In the genomic region with DNA sequence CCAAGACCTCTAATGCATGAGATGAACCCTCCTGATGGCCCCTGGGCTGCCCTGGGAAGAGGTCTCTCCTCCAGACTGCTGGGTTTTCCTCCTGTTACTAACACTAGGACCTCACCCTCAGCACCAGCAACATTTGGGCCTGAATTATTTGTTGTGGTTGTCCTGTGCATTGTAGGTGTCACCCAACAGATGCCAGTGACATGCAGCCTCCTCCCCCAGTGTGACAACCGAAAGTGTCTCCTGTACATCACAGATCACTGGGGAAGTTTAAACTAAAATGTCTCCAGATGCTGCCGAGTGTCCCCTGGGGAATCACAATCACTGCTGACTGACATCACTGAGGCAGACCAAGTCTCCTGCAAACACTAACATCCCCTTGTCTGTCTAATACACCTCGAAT, we compare ENCODE assay signal across 17 cellular contexts.
"Had no signal": no experiment of that assay in that cellular context is flagged by ENCODE, and none has a peak within 500 bp of the region (broad histone marks: within the 10 kb centered on the region; RNA-seq: fewer than 3 reads in every experiment).

No MANE protein-coding gene starts in this region.

- H3K9me3 Mint-ChIP-seq: activated CD4-positive, alpha-beta T cell treated with anti-CD3 and anti-CD28 coated beads, Interleukin-2, amount 10 ng/mL, durations not matched to agents 24 days and 14 days; activated CD8-positive, alpha-beta T cell treated with anti-CD3 and anti-CD28 coated beads for 36 hours; activated naive CD4-positive, alpha-beta T cell treated with anti-CD3 and anti-CD28 coated beads, Interleukin-2, amount 50 U/mL, for 24 hours; activated T-cell treated with anti-CD3 and anti-CD28 coated beads, Interleukin-2, amount 50 U/mL, for 4 hours; mesothelial cell of epicardium; neural crest cell had no signal

- H3K27ac ChIP-seq: epithelial cell of prostate, lower lobe of right lung, SK-N-MC, thoracic aorta, upper lobe of left lung had no signal

- H3K4me3 Mint-ChIP-seq: activated CD4-positive, alpha-beta T cell treated with anti-CD3 and anti-CD28 coated beads, Interleukin-2, amount 10 ng/mL, durations not matched to agents 24 days and 14 days; activated CD8-positive, alpha-beta T cell treated with anti-CD3 and anti-CD28 coated beads for 36 hours; activated naive CD4-positive, alpha-beta T cell treated with anti-CD3 and anti-CD28 coated beads, Interleukin-2, amount 50 U/mL, for 24 hours; activated T-cell treated with anti-CD3 and anti-CD28 coated beads, Interleukin-2, amount 50 U/mL, for 4 hours; mesothelial cell of epicardium; neural crest cell had no signal

- H3K27ac Mint-ChIP-seq: mesothelial cell of epicardium had no signal

- ATAC-seq: activated T-cell treated with anti-CD3 and anti-CD28 coated beads, Interleukin-2, amount 50 U/mL, for 4 hours; lower lobe of right lung had no signal

- DNase-seq: activated CD4-positive, alpha-beta T cell treated with anti-CD3 and anti-CD28 coated beads, Interleukin-2, amount 10 ng/mL, durations not matched to agents 24 days and 14 days; activated CD4-positive, CD25-positive, alpha-beta regulatory T cell; activated gamma-delta T cell; activated T-cell treated with anti-CD3 and anti-CD28 coated beads, Interleukin-2, amount 50 U/mL, for 4 hours; foreskin fibroblast; hippocampal formation; lower lobe of right lung; retina; stimulated activated CD4-positive, alpha-beta T cell treated with anti-CD3 and anti-CD28 coated beads, Interleukin-2, amount 100 ng/mL, for 24 hours; upper lobe of left lung had no signal

- H3K4me3 ChIP-seq: lower lobe of right lung, SK-N-MC, thoracic aorta, upper lobe of left lung had no signal

- H3K4me1 ChIP-seq: lower lobe of right lung, upper lobe of left lung had no signal

- H3K27me3 Mint-ChIP-seq: activated CD4-positive, alpha-beta T cell treated with anti-CD3 and anti-CD28 coated beads, Interleukin-2, amount 10 ng/mL, durations not matched to agents 24 days and 14 days; activated CD8-positive, alpha-beta T cell treated with anti-CD3 and anti-CD28 coated beads for 36 hours; activated naive CD4-positive, alpha-beta T cell treated with anti-CD3 and anti-CD28 coated beads, Interleukin-2, amount 50 U/mL, for 24 hours had no signal

- H3K4me1 Mint-ChIP-seq: mesothelial cell of epicardium had no signal

- H3K27me3 ChIP-seq: upper lobe of left lung had no signal

- H3K9me3 ChIP-seq: lower lobe of right lung, thoracic aorta, upper lobe of left lung had no signal
